8 cellular contexts compared by ENCODE assay signal in genomic region chr3:120616745-120617144, GRCh38. TPM values are rescaled to one million over a fixed set of nuclear protein-coding genes. Genes with fewer than 3 reads are reported as not detected.
DNase-seq lines count a peak whose midpoint lies in the region; FAIRE-seq and TF ChIP-seq lines count a peak whose summit lies in the region.
"Not testable (repeated sequence)": the region's sequence is repeated elsewhere in the genome, so short reads cannot be mapped to it uniquely, and the experiment has no call there.

No MANE protein-coding gene starts in this region.

- H3K9me3 Mint-ChIP-seq in H9, result not testable (repeated sequence)

- in situ Hi-C loops in KBM-7 (cut with MboI; ENCODE audit: low pct_unique_long_range_greater_than_20kb, low sequenced_read_pairs); transverse colon (cut with MboI; ENCODE audit: low pct_ligation_motif_present in 1 of 4, low pct_unique_long_range_greater_than_20kb in 1 of 4, low sequenced_read_pairs in 3 of 4): not testable (repeated sequence)

- not testable (repeated sequence) for H2BK20ac ChIP-seq in H9 (ENCODE audit: low read depth, low read length, poor library complexity, severe bottlenecking)

- H4K91ac ChIP-seq in H9 (ENCODE audit: insufficient read length, low read depth, low read length), result not testable (repeated sequence)

- not testable (repeated sequence) for H3K14ac ChIP-seq in H9 (ENCODE audit: insufficient read depth, low read length)

- CTCF ChIA-PET in A673 (lab: Charles Lee), result not testable (repeated sequence)

- not testable (repeated sequence) for H3K9ac ChIP-seq in H9 (ENCODE audit: extremely low read depth, insufficient read length, low read length); SK-N-MC (ENCODE audit: insufficient read length); mucosa of rectum (ENCODE audit: low read depth in 1 of 2, low read length in 2 of 2)

- H3K36me3 Mint-ChIP-seq in H9 (ENCODE audit: insufficient read depth in 1 of 3, low read depth in 3 of 3), result not testable (repeated sequence)

- not testable (repeated sequence) for H3K79me1 ChIP-seq in H9 (ENCODE audit: insufficient read depth, low read depth, low read length, poor library complexity, severe bottlenecking)

- not testable (repeated sequence) for H3K18ac ChIP-seq in H9 (ENCODE audit: insufficient read length, low read depth, low read length)

- H3K36me3 ChIP-seq in A673 (ENCODE audit: insufficient read depth, low read length, poor library complexity, severe bottlenecking); SK-N-MC (ENCODE audit: insufficient read depth, low read length); esophagus squamous epithelium; mucosa of rectum (ENCODE audit: control insufficient read depth in 2 of 2, insufficient read depth in 2 of 2, low read length in 2 of 2); transverse colon: not testable (repeated sequence)

- POLR2A ChIA-PET in A673 (lab: Charles Lee; ENCODE audit: low non-redundant PET), result not testable (repeated sequence)

- TF ChIP-seq POLR2A in esophagus squamous epithelium (IDR thresholded peaks at IDR 0.05); transverse colon (IDR thresholded peaks at IDR 0.05): not testable (repeated sequence)

- not testable (repeated sequence) for TF ChIP-seq CTCF in A673 (conservative IDR thresholded peaks at IDR 0.05; ENCODE audit: low read depth, low read length); H9 (conservative IDR thresholded peaks at IDR 0.05); esophagus squamous epithelium (IDR thresholded peaks at IDR 0.05); transverse colon (IDR thresholded peaks at IDR 0.05)

- not testable (repeated sequence) for H3K4me2 ChIP-seq in H9 (ENCODE audit: insufficient read depth, insufficient read length, low read length)

- TF ChIP-seq EP300 in transverse colon (IDR thresholded peaks at IDR 0.05; ENCODE audit: low read depth), result not testable (repeated sequence)

- H2BK12ac ChIP-seq in H9 (ENCODE audit: insufficient read length, low read depth, low read length), result not testable (repeated sequence)

- H4K8ac ChIP-seq in H9 (replicated peaks; ENCODE audit: insufficient read length, low read depth, low read length), result not testable (repeated sequence)

- peaks cover 25 to 31% of the 10 kb centered on the region in 2 experiments for H3K4me1 Mint-ChIP-seq in H9

- not testable (repeated sequence) for H4K20me1 ChIP-seq in H9 (ENCODE audit: control insufficient read depth, insufficient read depth, insufficient read length)

- H2BK5ac ChIP-seq in H9 (ENCODE audit: insufficient read length, low read length), result not testable (repeated sequence)

- H3K27ac ChIP-seq in A673 (ENCODE audit: low read depth, low read length, poor library complexity, severe bottlenecking) (peak overlapping the region; percentile 65), SK-N-MC (peak overlapping the region; percentile 91), esophagus squamous epithelium (peak overlapping the region; percentile 9 to 68 (median 60)), mucosa of rectum (ENCODE audit: low read depth in 2 of 2, low read length in 2 of 2) (peak overlapping the region in 1 of 2 donors; percentile 76), transverse colon (peak overlapping the region in 2 of 4 donors; percentile 53 to 71)
- H3K27ac ChIP-seq in H9 (ENCODE audit: insufficient read length, low read depth, low read length), result not testable (repeated sequence)

- peak overlapping the region in 1 of 3 experiments; percentile 33; a peak in 1 of 7 replicates for H3K27ac Mint-ChIP-seq in H9

- H4K5ac ChIP-seq in H9 (ENCODE audit: insufficient read length, low read depth, low read length), result not testable (repeated sequence)

- not testable (repeated sequence) for H3K79me2 ChIP-seq in H9 (ENCODE audit: insufficient read depth, low read length)

- H2AFZ ChIP-seq in H9 (ENCODE audit: low read length), result not testable (repeated sequence)

- intact Hi-C loops in A673 (cut with micrococcal nuclease; ENCODE audit: unreplicated experiment); esophagus squamous epithelium (cut with DNase I); transverse colon (cut with DNase I; ENCODE audit: low total_unique reads): not testable (repeated sequence)

- not testable (repeated sequence) for H3K9me3 ChIP-seq in A673 (ENCODE audit: low read depth, low read length, poor library complexity, severe bottlenecking); H9 (ENCODE audit: control insufficient read depth, low read depth, low read length); SK-N-MC (ENCODE audit: low read depth, low read length); esophagus squamous epithelium; mucosa of rectum (ENCODE audit: control insufficient read depth in 2 of 2, low read length in 2 of 2); transverse colon

- FAIRE-seq in colon (lab: Jason Lieb, UNC), result peak; percentile 64

- BruUV-seq in A673 (replicated peaks; lab: Mats Ljungman, UMichigan), result not testable (repeated sequence)

- H3K27me3 Mint-ChIP-seq in H9 (ENCODE audit: low read depth), result not testable (repeated sequence)

- not testable (repeated sequence) for DNase-seq in A673 (ENCODE audit: low spot score); H9; SK-N-MC (ENCODE audit: low read depth, low spot score); esophagus squamous epithelium (lab: John Stamatoyannopoulos, UW)
- DNase-seq in KBM-7 (peak; percentile 28), transverse colon (peak; percentile 54)

- H2BK120ac ChIP-seq in H9 (ENCODE audit: low read depth, low read length, poor library complexity, severe bottlenecking), result peak overlapping the region; percentile 48

- H3K56ac ChIP-seq in H9 (ENCODE audit: insufficient read length, low read depth, low read length), result not testable (repeated sequence)

- not testable (repeated sequence) for H3K27me3 ChIP-seq in A673 (replicated peaks; ENCODE audit: insufficient read depth, low read depth, low read length, poor library complexity); H9 (ENCODE audit: insufficient read depth, low read length); esophagus squamous epithelium; mucosa of rectum (ENCODE audit: control insufficient read depth in 2 of 2, insufficient read depth in 2 of 2, low read length in 2 of 2); transverse colon

- H2AK5ac ChIP-seq in H9 (ENCODE audit: insufficient read length, low read length), result not testable (repeated sequence)

- H3K4me3 ChIP-seq in A673 (ENCODE audit: low read depth, low read length, poor library complexity, severe bottlenecking); SK-N-MC; esophagus squamous epithelium; transverse colon: not testable (repeated sequence)
- peak overlapping the region; percentile 10 to 38 for H3K4me3 ChIP-seq in mucosa of rectum (ENCODE audit: low read length in 2 of 2)

- not testable (repeated sequence) for H3K4me1 ChIP-seq in A673 (ENCODE audit: insufficient read depth, low read length, poor library complexity, severe bottlenecking); H9 (ENCODE audit: insufficient read depth, low read length); mucosa of rectum (ENCODE audit: control insufficient read depth in 2 of 2, insufficient read depth in 2 of 2, low read length in 2 of 2); transverse colon
- H3K4me1 ChIP-seq in esophagus squamous epithelium, result peaks cover 0 to 16% (median 6%) of the 10 kb centered on the region in 3 donors

- H3K4ac ChIP-seq in H9 (ENCODE audit: low read depth, low read length), result not testable (repeated sequence)

- not testable (repeated sequence) for H3K23ac ChIP-seq in H9 (ENCODE audit: insufficient read length, low read depth, low read length)

- not testable (repeated sequence) for H2BK15ac ChIP-seq in H9 (ENCODE audit: low read depth, low read length)

- H3K23me2 ChIP-seq in H9 (ENCODE audit: insufficient read length, low read depth, low read length, poor library complexity, severe bottlenecking), result not testable (repeated sequence)

- H3K4me3 Mint-ChIP-seq in H9, result not testable (repeated sequence)

- H3T11ph ChIP-seq in H9 (ENCODE audit: low read length), result not testable (repeated sequence)

- no CpG with 5 or more reads among the region's 8 CpGs for WGBS in H9 (ENCODE audit: extremely low coverage, insufficient read length, low lambda C conversion rate)
- 53 to 64% methylated on average over 8 of the region's 8 CpGs for WGBS in esophagus squamous epithelium, 2 donors
- WGBS in transverse colon (ENCODE audit: low coverage in 1 of 2), 2 donors, result 64 to 69% methylated on average over 8 of the region's 8 CpGs

RNA-seq across cellular contexts. Expression of gene NDUFB4, which starts 20.6 kb away (rescaled TPM):
- total RNA-seq in A673 (2021) (177 and 200 TPM in 2 replicates), H9 (2021) (209 and 217 TPM in 2 replicates), esophagus squamous epithelium (100 to 1,000 TPM in 3 of 4 donors, 10 to 100 TPM in 1; 81.4 to 197 (median 119) TPM), transverse colon (100 to 1,000 TPM in 1 of 4 donors, 10 to 100 TPM in 2, 1 to 10 TPM in 1; 9.6 to 129 (median 63.7) TPM)
